ENCODE assay signal across 8 cellular contexts in genomic region chr9:29356-29755, GRCh38. TPM values are rescaled to one million over a fixed set of nuclear protein-coding genes. Genes with fewer than 3 reads are reported as not detected.
DNase-seq lines count a peak whose midpoint lies in the region; ATAC-seq, FAIRE-seq and TF ChIP-seq lines count a peak whose summit lies in the region.
"Not testable (repeated sequence)": the region's sequence is repeated elsewhere in the genome, so short reads cannot be mapped to it uniquely, and the experiment has no call there.

A gene with protein sequence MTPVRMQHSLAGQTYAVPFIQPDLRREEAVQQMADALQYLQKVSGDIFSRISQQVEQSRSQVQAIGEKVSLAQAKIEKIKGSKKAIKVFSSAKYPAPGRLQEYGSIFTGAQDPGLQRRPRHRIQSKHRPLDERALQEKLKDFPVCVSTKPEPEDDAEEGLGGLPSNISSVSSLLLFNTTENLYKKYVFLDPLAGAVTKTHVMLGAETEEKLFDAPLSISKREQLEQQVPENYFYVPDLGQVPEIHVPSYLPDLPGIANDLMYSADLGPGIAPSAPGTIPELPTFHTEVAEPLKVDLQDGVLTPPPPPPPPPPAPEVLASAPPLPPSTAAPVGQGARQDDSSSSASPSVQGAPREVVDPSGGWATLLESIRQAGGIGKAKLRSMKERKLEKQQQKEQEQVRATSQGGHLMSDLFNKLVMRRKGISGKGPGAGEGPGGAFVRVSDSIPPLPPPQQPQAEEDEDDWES (minus strand): TSS chr9:29456. CDS start chr9:24999, 4,457 bp downstream.

- not testable (repeated sequence) for TF ChIP-seq POLR2A in K562 (conservative IDR thresholded peaks at IDR 0.05); HepG2 (IDR thresholded peaks at IDR 0.05; ENCODE audit: insufficient read depth in 1 of 2, low read depth in 2 of 2, low read length in 2 of 2)

- not testable (repeated sequence) for H3K27me3 ChIP-seq in DND-41 (ENCODE audit: insufficient read depth, low read length, poor library complexity); K562 (ENCODE audit: control insufficient read depth in 2 of 2, insufficient read depth in 2 of 2, low read length in 2 of 2); HepG2 (ENCODE audit: control insufficient read depth in 1 of 2, insufficient read depth in 2 of 2, low read length in 2 of 2); parathyroid adenoma (ENCODE audit: control insufficient read depth, insufficient read depth, low read length)

- in situ Hi-C loops in K562 (cut with MboI); HepG2 (cut with HindIII; ENCODE audit: extremely low pct_ligation_motif_present, low pct_unique_long_range_greater_than_20kb): not testable (repeated sequence)

- H3K9me1 ChIP-seq in K562 (ENCODE audit: control insufficient read depth, insufficient read depth, low read length): not testable (repeated sequence)

- peak within 1 kb of the TSS; percentile 39; the same call in 1 of the 2 replicates for H3K9ac ChIP-seq in DND-41 (ENCODE audit: low read depth, low read length)
- H3K9ac ChIP-seq in K562 (ENCODE audit: insufficient read depth in 1 of 2, low read depth in 2 of 2, low read length in 2 of 2): peak within 1 kb of the TSS in 1 of 2 experiments; percentile 82; a peak in 3 of 4 replicates
- H3K9ac ChIP-seq in HepG2 (ENCODE audit: insufficient read depth, low read depth, low read length): peak within 1 kb of the TSS; percentile 43; the same call in 1 of the 2 replicates
- not testable (repeated sequence) for H3K9ac ChIP-seq in parathyroid adenoma

- H3K36me3 Mint-ChIP-seq in activated CD4-positive, alpha-beta T cell treated with anti-CD3 and anti-CD28 coated beads for 36 hours (ENCODE audit: low read depth): not testable (repeated sequence)

- not testable (repeated sequence) for H3K9me3 ChIP-seq in DND-41 (ENCODE audit: insufficient read depth, low read length, severe bottlenecking); K562 (replicated peaks; ENCODE audit: control insufficient read depth, insufficient read depth, low read depth, low read length); HepG2 (ENCODE audit: low read length); parathyroid adenoma (ENCODE audit: control insufficient read depth, low read length)

- H2AFZ ChIP-seq in DND-41 (ENCODE audit: low read depth, low read length); K562 (ENCODE audit: low read depth, low read length); HepG2 (ENCODE audit: low read length); parathyroid adenoma: not testable (repeated sequence)

- not testable (repeated sequence) for TF ChIP-seq RAD21 in K562 (CRISPR knock-in tag; conservative IDR thresholded peaks at IDR 0.05 in 1 of 2, IDR thresholded peaks at IDR 0.05 in 1 of 2); HepG2 (CRISPR knock-in tag; IDR thresholded peaks at IDR 0.05)

- H3K4me3 ChIP-seq in DND-41 (ENCODE audit: low read depth in 1 of 2, low read length in 2 of 2) (peak within 1 kb of the TSS in 1 of 2 experiments; percentile 54; a peak in 2 of 4 replicates), LNCaP clone FGC (ENCODE audit: low read depth, low read length) (peak within 1 kb of the TSS; percentile 53), K562 (peak within 1 kb of the TSS; percentile 37), fibroblast of the aortic adventitia (ENCODE audit: low read depth, low read length) (peak within 1 kb of the TSS; percentile 65), HepG2 (replicated peaks in 1 of 3; ENCODE audit: insufficient read depth in 1 of 3, low read depth in 2 of 3, low read length in 3 of 3) (peak within 1 kb of the TSS in 2 of 3 experiments; percentile 52 to 57; a peak in 4 of 6 replicates), parathyroid adenoma (ENCODE audit: low read depth, low read length) (peak within 1 kb of the TSS; percentile 37)

- TF ChIP-seq EP300 in K562 (IDR thresholded peaks at IDR 0.05; ENCODE audit: low read length); HepG2 (IDR thresholded peaks at IDR 0.05; ENCODE audit: low read depth in 2 of 2, low read length in 2 of 2); HepG2 (CRISPR knock-in tag; IDR thresholded peaks at IDR 0.05; ENCODE audit: borderline replicate concordance): not testable (repeated sequence)

- not testable (repeated sequence) for TF ChIP-seq CTCF in DND-41 (IDR thresholded peaks at IDR 0.05; ENCODE audit: borderline replicate concordance, extremely low read depth, low read length, poor library complexity, severe bottlenecking); LNCaP clone FGC (IDR thresholded peaks at IDR 0.05; ENCODE audit: control insufficient read depth, extremely low read depth, insufficient read depth); K562 (IDR thresholded peaks at IDR 0.05 in 2 of 3, conservative IDR thresholded peaks at IDR 0.05 in 1 of 3; ENCODE audit: insufficient read depth in 2 of 3, low read depth in 1 of 3, low read length in 3 of 3); fibroblast of the aortic adventitia (IDR thresholded peaks at IDR 0.05; ENCODE audit: insufficient read depth, low read length); HepG2 (CRISPR knock-in tag; IDR thresholded peaks at IDR 0.05); parathyroid adenoma (IDR thresholded peaks at IDR 0.05)

- not testable (repeated sequence) for DNase-seq in DND-41; LNCaP clone FGC (ENCODE audit: low read depth); activated CD4-positive, alpha-beta T cell treated with anti-CD3 and anti-CD28 coated beads for 36 hours; K562 (ENCODE audit: extremely low read depth in 1 of 4, low spot score in 3 of 4); fibroblast of the aortic adventitia (ENCODE audit: low read depth); HepG2 (ENCODE audit: low spot score); ureter (ENCODE audit: low spot score)

- not testable (repeated sequence) for H3K27ac Mint-ChIP-seq in activated CD4-positive, alpha-beta T cell treated with anti-CD3 and anti-CD28 coated beads for 36 hours

- CTCF ChIA-PET in activated CD4-positive, alpha-beta T cell treated with anti-CD3 and anti-CD28 coated beads for 36 hours (lab: Charles Lee); K562 (lab: Yijun Ruan, JAX; ENCODE audit: low intra/inter-chr PET ratio); HepG2 (lab: Yijun Ruan, JAX; ENCODE audit: low intra/inter-chr PET ratio, low total read pairs): not testable (repeated sequence)

- not testable (repeated sequence) for H4K20me1 ChIP-seq in DND-41 (ENCODE audit: insufficient read depth, low read length); K562 (replicated peaks; ENCODE audit: control insufficient read depth, insufficient read depth, low read length); HepG2 (ENCODE audit: insufficient read depth, low read length)

- not testable (repeated sequence) for H3K4me1 Mint-ChIP-seq in activated CD4-positive, alpha-beta T cell treated with anti-CD3 and anti-CD28 coated beads for 36 hours

- H3K9me3 Mint-ChIP-seq in activated CD4-positive, alpha-beta T cell treated with anti-CD3 and anti-CD28 coated beads for 36 hours (ENCODE audit: low read depth): not testable (repeated sequence)

- POLR2A ChIA-PET in activated CD4-positive, alpha-beta T cell treated with anti-CD3 and anti-CD28 coated beads for 36 hours (lab: Charles Lee); K562 (lab: Yijun Ruan, JAX); HepG2 (lab: Yijun Ruan, JAX): not testable (repeated sequence)

- WGBS in K562 (ENCODE audit: insufficient coverage, low coverage, missing lambda C conversion rate): no CpG with 5 or more reads among the region's 20 CpGs
- no CpG with 5 or more reads among the region's 20 CpGs for WGBS in HepG2 (ENCODE audit: low lambda C conversion rate)

- H3K27ac ChIP-seq in DND-41 (ENCODE audit: low read length); K562 (ENCODE audit: extremely low read depth, low read depth, low read length); HepG2 (ENCODE audit: extremely low read length, insufficient read depth, low read length); parathyroid adenoma: not testable (repeated sequence)

- not testable (repeated sequence) for H3K4me2 ChIP-seq in DND-41 (ENCODE audit: insufficient read depth, low read length); K562 (ENCODE audit: insufficient read depth, low read length); HepG2 (ENCODE audit: low read depth, low read length); parathyroid adenoma (ENCODE audit: low read length)

- BruUV-seq in K562 (replicated peaks; lab: Mats Ljungman, UMichigan); HepG2 (replicated peaks; lab: Mats Ljungman, UMichigan): not testable (repeated sequence)

- not testable (repeated sequence) for H3K4me3 Mint-ChIP-seq in activated CD4-positive, alpha-beta T cell treated with anti-CD3 and anti-CD28 coated beads for 36 hours

- H3K36me3 ChIP-seq in DND-41 (ENCODE audit: insufficient read depth, low read length); K562 (ENCODE audit: control insufficient read depth, insufficient read depth, low read length); HepG2 (replicated peaks in 1 of 2; ENCODE audit: control insufficient read depth in 1 of 2, insufficient read depth in 2 of 2, low read length in 2 of 2); parathyroid adenoma (ENCODE audit: control insufficient read depth, insufficient read depth, low read length): not testable (repeated sequence)

- H3K27me3 Mint-ChIP-seq in activated CD4-positive, alpha-beta T cell treated with anti-CD3 and anti-CD28 coated beads for 36 hours: not testable (repeated sequence)

- not testable (repeated sequence) for ATAC-seq in DND-41 (ENCODE audit: insufficient read depth, low read depth); activated CD4-positive, alpha-beta T cell treated with anti-CD3 and anti-CD28 coated beads for 36 hours; K562; HepG2

- FAIRE-seq in K562 (lab: Jason Lieb, UNC); HepG2 (lab: Jason Lieb, UNC): not testable (repeated sequence)

- H3K79me2 ChIP-seq in DND-41 (ENCODE audit: insufficient read depth, low read length); K562 (ENCODE audit: control insufficient read depth, insufficient read depth, low read length); HepG2 (ENCODE audit: insufficient read depth, low read length); parathyroid adenoma: not testable (repeated sequence)

- intact Hi-C loops in activated CD4-positive, alpha-beta T cell treated with anti-CD3 and anti-CD28 coated beads for 36 hours (cut with DNase I, micrococcal nuclease); K562 (cut with micrococcal nuclease); HepG2 (cut with micrococcal nuclease; ENCODE audit: unreplicated experiment): not testable (repeated sequence)

- not testable (repeated sequence) for H3K4me1 ChIP-seq in DND-41 (ENCODE audit: insufficient read depth, low read length); K562 (replicated peaks in 1 of 2; ENCODE audit: control insufficient read depth in 2 of 2, insufficient read depth in 2 of 2, low read length in 2 of 2); HepG2 (ENCODE audit: insufficient read depth, low read length); parathyroid adenoma

RNA-seq across cellular contexts. Expression of the gene that starts here (rescaled TPM):
- total RNA-seq in activated CD4-positive, alpha-beta T cell treated with anti-CD3 and anti-CD28 coated beads for 36 hours: 10 to 100 TPM; 10.1 to 11.2 TPM
- 18.1 and 52.3 TPM in 2 replicates for total RNA-seq in K562 (2011; cell fraction: chromatin; rRNA removed; ENCODE audit: low replicate concordance)
- 34.5 and 35.7 TPM in 2 replicates for total RNA-seq in K562 (2011; cell fraction: nucleolus; rRNA removed)
- total RNA-seq in K562 (2011; cell fraction: nucleoplasm; rRNA removed): 25.3 and 28.1 TPM in 2 replicates
- total RNA-seq in K562 (2014; rRNA removed): 15.3 and 22.0 TPM in 2 replicates
- total RNA-seq in K562 (2014; rRNA removed; fragmentation: Illumina TruSeq; extraction: Trizol): 2.9 and 4.6 TPM in 2 replicates
- total RNA-seq in K562 (2015; rRNA removed; fragmentation: Illumina TruSeq; extraction: Trizol): 11.0 and 12.1 TPM in 2 replicates
- total RNA-seq in K562 (2021): 22.0 and 25.6 TPM in 2 replicates
- 13.7 and 23.0 TPM in 2 replicates for polyA plus RNA-seq in K562 (2011; rRNA removed)
- 9.4 and 12.7 TPM in 2 replicates for polyA plus RNA-seq in K562 (2011; cell fraction: cytosol; rRNA removed)
- polyA plus RNA-seq in K562 (2011; cell fraction: nucleus; rRNA removed): 122 and 206 TPM in 2 replicates
- polyA plus RNA-seq in K562 (2012): 16.0 and 34.1 TPM in 2 replicates
- 7.9 and 12.1 TPM in 2 replicates for polyA plus RNA-seq in K562 (2014; fragmentation: Illumina TruSeq; extraction: Trizol)
- under 1 TPM; 0.21 to 0.62 TPM for polyA plus RNA-seq in K562 (2014; fragmentation: Nextera tagmentation; extraction: Ambion mirVana)
- polyA plus RNA-seq in K562 (2014; rRNA removed): 22.1 and 27.3 TPM in 2 replicates
- 3.5 and 4.1 TPM in 2 replicates for polyA minus RNA-seq in K562 (2011; rRNA and poly(A)+ RNA removed)
- 4.6 and 5.3 TPM in 2 replicates for polyA minus RNA-seq in K562 (2011; cell fraction: cytosol; rRNA and poly(A)+ RNA removed)
- polyA minus RNA-seq in K562 (2011; cell fraction: nucleus; rRNA and poly(A)+ RNA removed): 11.4 and 13.6 TPM in 2 replicates
- 2.2 and 5.2 TPM in 2 replicates for total RNA-seq in fibroblast of the aortic adventitia (ENCODE audit: low replicate concordance)
- 6.9 and 10.9 TPM in 2 replicates for total RNA-seq in HepG2 (2016; rRNA removed; fragmentation: Illumina TruSeq; extraction: Trizol)
- 3.2 and 3.8 TPM in 2 replicates for total RNA-seq in HepG2 (2016; cell fraction: cytosol; rRNA removed; fragmentation: Illumina TruSeq; extraction: Trizol; ENCODE audit: low read depth)
- 7.3 and 10.6 TPM in 2 replicates for total RNA-seq in HepG2 (2016; cell fraction: insoluble cytoplasmic fraction; rRNA removed; fragmentation: Illumina TruSeq; extraction: Trizol)
- total RNA-seq in HepG2 (2016; cell fraction: membrane; rRNA removed; fragmentation: Illumina TruSeq; extraction: Trizol): 4.5 TPM in 2 replicates
- total RNA-seq in HepG2 (2016; cell fraction: nucleus; rRNA removed; fragmentation: Illumina TruSeq; extraction: Trizol): 5.7 TPM in 2 replicates
- polyA plus RNA-seq in HepG2 (2011; rRNA removed): 13.0 and 15.0 TPM in 2 replicates
- polyA plus RNA-seq in HepG2 (2011; cell fraction: cytosol; rRNA removed): 4.0 and 5.6 TPM in 2 replicates
- 28.7 and 31.9 TPM in 2 replicates for polyA plus RNA-seq in HepG2 (2011; cell fraction: nucleus; rRNA removed)
- 5.2 and 9.0 TPM in 2 replicates for polyA plus RNA-seq in HepG2 (2012)
- polyA plus RNA-seq in HepG2 (2016; cell fraction: cytosol; fragmentation: Illumina TruSeq; extraction: Trizol; ENCODE audit: low read depth): 2.9 TPM in 2 replicates
- 6.5 and 7.8 TPM in 2 replicates for polyA plus RNA-seq in HepG2 (2016; cell fraction: insoluble cytoplasmic fraction; fragmentation: Illumina TruSeq; extraction: Trizol; ENCODE audit: low read depth)
- polyA plus RNA-seq in HepG2 (2016; cell fraction: membrane; fragmentation: Illumina TruSeq; extraction: Trizol; ENCODE audit: low read depth): 3.9 and 4.2 TPM in 2 replicates
- 13.9 and 18.3 TPM in 2 replicates for polyA plus RNA-seq in HepG2 (2016; cell fraction: nucleus; fragmentation: Illumina TruSeq; extraction: Trizol; ENCODE audit: insufficient read depth, low read depth)
- polyA minus RNA-seq in HepG2 (2011; rRNA and poly(A)+ RNA removed; ENCODE audit: low replicate concordance): 3.7 and 9.2 TPM in 2 replicates
- polyA minus RNA-seq in HepG2 (2011; cell fraction: cytosol; rRNA and poly(A)+ RNA removed): 2.3 and 2.9 TPM in 2 replicates
- polyA minus RNA-seq in HepG2 (2011; cell fraction: nucleus; rRNA and poly(A)+ RNA removed): 2.4 and 2.6 TPM in 2 replicates
- 34.6 TPM for total RNA-seq in ureter
